Comparison of ENCODE assay signal across 1 cellular context in the genomic region with DNA sequence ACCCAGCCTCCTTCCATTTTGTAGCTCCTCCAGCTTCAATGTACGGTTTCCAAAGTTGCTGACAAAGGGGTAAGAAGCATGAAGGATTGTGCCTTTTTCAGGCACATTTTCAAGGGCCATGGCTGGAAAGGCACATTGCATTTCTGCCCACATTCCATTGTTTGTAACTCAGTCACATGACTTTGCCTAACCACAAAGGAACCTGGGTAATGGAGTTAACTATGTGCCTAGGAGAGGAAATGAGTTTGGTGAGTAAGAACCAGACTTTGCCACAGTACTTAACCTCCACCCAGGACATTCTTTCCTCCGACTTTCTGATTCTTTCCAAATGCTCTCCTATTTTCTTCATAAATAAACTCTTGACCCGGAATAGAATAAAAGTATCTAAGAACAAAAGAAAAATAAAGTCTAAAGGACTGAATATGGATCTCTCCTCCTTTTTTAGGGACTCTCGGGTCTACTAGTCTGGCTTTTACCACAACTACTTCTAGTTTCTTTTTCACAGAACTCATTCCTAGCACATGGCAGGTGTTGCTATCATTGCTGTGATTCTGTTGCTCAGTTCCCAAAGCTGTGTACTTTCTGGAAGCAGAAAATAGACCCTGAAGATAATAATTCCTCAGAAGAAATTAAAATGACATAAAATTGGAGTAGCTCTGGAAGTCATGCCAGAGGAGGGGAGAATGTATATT.
TF ChIP-seq lines count a peak whose summit lies in the region.

No MANE protein-coding gene starts in this region.

TF ChIP-seq in WTC11, 78 proteins besides CTCF, POLR2A, EP300 and RAD21 (continued from another document):
- TF ChIP-seq ZNF281 (CRISPR knock-in tag; IDR thresholded peaks at IDR 0.05): no peak
